ENCODE assay signal across 8 cellular contexts in genomic region chr1:236394016-236394481, GRCh38. TPM values are rescaled to one million over a fixed set of nuclear protein-coding genes. Genes with fewer than 3 reads are reported as not detected.
DNase-seq lines count a peak whose midpoint lies in the region; ATAC-seq and TF ChIP-seq lines count a peak whose summit lies in the region.

Gene EDARADD (plus strand): TSS chr1:236394286. CDS start chr1:236394445, 159 bp downstream.

- no peak for TF ChIP-seq POLR2A in vagina (IDR thresholded peaks at IDR 0.05)

- intact Hi-C loops in left ventricle myocardium inferior (cut with micrococcal nuclease) (no loop called here), left ventricle myocardium superior (cut with micrococcal nuclease) (no loop called here), ascending aorta (cut with DNase I) (no loop called here), vagina (cut with DNase I) (no loop called here)

- H3K9me3 ChIP-seq in left ventricle myocardium inferior (replicated peaks), result no peaks in the 10 kb centered on the region
- no peaks in the 10 kb centered on the region for H3K9me3 ChIP-seq in ascending aorta
- H3K9me3 ChIP-seq in lung (ENCODE audit: control insufficient read depth in 2 of 2, insufficient read depth in 1 of 2, low read length in 1 of 2), result no peaks in the 10 kb centered on the region
- no peaks in the 10 kb centered on the region for H3K9me3 ChIP-seq in vagina

- H3K4me3 ChIP-seq in left ventricle myocardium inferior, result peak within 1 kb of the TSS; percentile 80
- peak within 1 kb of the TSS; percentile 62 to 87 for H3K4me3 ChIP-seq in ascending aorta
- H3K4me3 ChIP-seq in lung, result peak within 1 kb of the TSS; percentile 49
- peak within 1 kb of the TSS; percentile 71 for H3K4me3 ChIP-seq in vagina

- H3K27ac ChIP-seq in left ventricle myocardium inferior (replicated peaks) (peak within 1 kb of the TSS; percentile 21), ascending aorta (no peak within 1 kb of the TSS), lung (ENCODE audit: low read depth in 1 of 2, low read length in 1 of 2) (no peak within 1 kb of the TSS), vagina (peak within 1 kb of the TSS; percentile 54)

- 29 to 60% methylated on average over 7 of the region's 7 CpGs for WGBS in lung, 2 donors

- TF ChIP-seq CTCF in left ventricle myocardium inferior (IDR thresholded peaks at IDR 0.05; ENCODE audit: borderline replicate concordance) (no peak), ascending aorta (IDR thresholded peaks at IDR 0.05) (no peak), lung (IDR thresholded peaks at IDR 0.05; ENCODE audit: control extremely low read depth, extremely low read depth) (no peak), vagina (IDR thresholded peaks at IDR 0.05) (no peak)

- DNase-seq in left ventricle myocardium inferior (no peak), left ventricle myocardium superior (no peak), ascending aorta (ENCODE audit: low spot score in 2 of 2) (no peak), lung (ENCODE audit: low spot score) (no peak), vagina (ENCODE audit: extremely low spot score in 2 of 2) (no peak), G401 (ENCODE audit: low spot score) (no peak)
- no peak for DNase-seq in NK-92 treated with Interleukin-12 subunit alpha and Interleukin-12 subunit beta, amount 100 ng/mL, for 24 hours (lab: John Stamatoyannopoulos, UW)

- in situ Hi-C loops in G401 (cut with HindIII; ENCODE audit: low sequenced_read_pairs), result no loop called here

- H3K36me3 ChIP-seq in left ventricle myocardium inferior (no peaks in the 10 kb centered on the region), ascending aorta (no peaks in the 10 kb centered on the region), lung (ENCODE audit: control insufficient read depth in 2 of 2, insufficient read depth in 2 of 2, low read length in 2 of 2) (no peaks in the 10 kb centered on the region), vagina (no peaks in the 10 kb centered on the region)

- peaks cover 15% of the 10 kb centered on the region for H3K4me1 ChIP-seq in left ventricle myocardium inferior
- no peaks in the 10 kb centered on the region for H3K4me1 ChIP-seq in ascending aorta
- H3K4me1 ChIP-seq in lung (ENCODE audit: control insufficient read depth in 2 of 2, insufficient read depth in 2 of 2, low read length in 2 of 2), result peaks cover 0 to 8% of the 10 kb centered on the region in 2 donors
- H3K4me1 ChIP-seq in vagina, result peaks cover 8% of the 10 kb centered on the region

- ATAC-seq in left ventricle myocardium superior, result no peak
- ATAC-seq in lung (ENCODE audit: insufficient read depth, low FRiP score), result no peak
- no peak for ATAC-seq in HG03159 (IDR thresholded peaks at IDR 0.05; ENCODE audit: unreplicated experiment)

- peaks cover 76% of the 10 kb centered on the region for H3K27me3 ChIP-seq in left ventricle myocardium inferior (ENCODE audit: low read depth)
- H3K27me3 ChIP-seq in ascending aorta, result no peaks in the 10 kb centered on the region
- H3K27me3 ChIP-seq in lung (ENCODE audit: control insufficient read depth, insufficient read depth), result no peaks in the 10 kb centered on the region
- H3K27me3 ChIP-seq in vagina, result no peaks in the 10 kb centered on the region

RNA-seq across cellular contexts. Expression of gene EDARADD, which starts in this region (rescaled TPM):
- total RNA-seq in left ventricle myocardium inferior (1.4 TPM), left ventricle myocardium superior (3.0 TPM), ascending aorta (not detected), lung (1 to 10 TPM; 1.8 to 2.3 TPM), vagina (1.2 TPM)
- under 1 TPM; 0.37 to 0.41 TPM for polyA plus RNA-seq in lung
- 0.68 and 2.3 TPM in 2 replicates for total RNA-seq in G401 (2014; rRNA removed; shearing (Covaris generic))

Comparison
In these comparisons a context has a peak if more than half of its experiments do, and no peak if none do; other contexts are left out.
1. H3K27ac ChIP-seq: peak in left ventricle myocardium inferior (single experiment) and vagina (single experiment); none in ascending aorta (0 of 2) and lung (0 of 2).
2. Peak in every context shown above with its lines, with median percentiles within 50 percentile points of each other: H3K4me3 ChIP-seq.